In genomic region chr3:17320266-17320665, GRCh38 we compare ENCODE assay signal across 26 cellular contexts.
DNase-seq lines count a peak whose midpoint lies in the region; ATAC-seq and FAIRE-seq lines count a peak whose summit lies in the region.
"Had no signal": no experiment of that assay in that cellular context is flagged by ENCODE, and none has a peak within 500 bp of the region (broad histone marks: within the 10 kb centered on the region; RNA-seq: fewer than 3 reads in every experiment).

No MANE protein-coding gene starts in this region.

- H3K27me3 ChIP-seq in adipocyte (replicated peaks; ENCODE audit: control insufficient read depth, insufficient read depth, low read length) (no peaks in the 10 kb centered on the region), Karpas-422 (ENCODE audit: low read length) (no peaks in the 10 kb centered on the region)
- H3K27me3 ChIP-seq: SJSA1 had no signal

- no peak overlapping the region for H3K4me3 ChIP-seq in adipocyte (ENCODE audit: low read length)
- no peak overlapping the region for H3K4me3 ChIP-seq in Karpas-422 (ENCODE audit: low read length)
- H3K4me3 ChIP-seq: K562, SJSA1 had no signal

- H3K4me2 ChIP-seq in Karpas-422 (ENCODE audit: low read depth, low read length, poor library complexity, severe bottlenecking), result no peak overlapping the region

- H3K9me3 ChIP-seq in adipocyte (ENCODE audit: control insufficient read depth, low read length), result no peaks in the 10 kb centered on the region
- H3K9me3 ChIP-seq in Karpas-422 (ENCODE audit: low read length), result no peaks in the 10 kb centered on the region
- H3K9me3 ChIP-seq: SJSA1 had no signal

- no peak for ATAC-seq in GM21390 (IDR thresholded peaks at IDR 0.05; ENCODE audit: unreplicated experiment)
- ATAC-seq: K562, Right ventricle myocardium inferior had no signal

- H3K27ac ChIP-seq in Karpas-422 (ENCODE audit: low read length), result no peak overlapping the region
- H3K27ac ChIP-seq: C4-2B, SJSA1 had no signal

- DNase-seq in GM19239 (ENCODE audit: insufficient read length, low spot score) (no peak), adipocyte (ENCODE audit: low read depth) (peak; percentile 57), fibroblast of peridontal ligament (ENCODE audit: extremely low read depth) (peak; percentile 56), Karpas-422 (no peak), ACHN (no peak)
- DNase-seq in stimulated activated CD4-positive, alpha-beta T cell treated with anti-CD3 and anti-CD28 coated beads, Interleukin-12 subunit alpha, Interleukin-12 subunit beta, amount 100 ng/mL, for 4 hours, result no peak
- DNase-seq: Calu3; CD8-positive, alpha-beta memory T cell; DMS153; GDM1; H9; HFFc6; NCI-H1092 treated with DMSO at 0.1 percent for 48 hours; NCI-H1436 treated with DMSO at 0.1 percent for 48 hours; NCI-H1930; NCI-H226; NCI-H524; NCI-H82; T-helper 1 cell had no signal

- H3K79me2 ChIP-seq in Karpas-422 (ENCODE audit: low read length), result no peaks in the 10 kb centered on the region

- peak; percentile 79 for FAIRE-seq in GM19239 (lab: Jason Lieb, UNC)
- FAIRE-seq: GM18507, K562, RCC 7860 had no signal

- H2AFZ ChIP-seq in Karpas-422 (ENCODE audit: low read length), result no peak overlapping the region

- H3K36me3 ChIP-seq in adipocyte (ENCODE audit: control insufficient read depth, insufficient read depth, low read length, severe bottlenecking), result no peaks in the 10 kb centered on the region
- H3K36me3 ChIP-seq in Karpas-422 (ENCODE audit: insufficient read depth, low read length), result no peaks in the 10 kb centered on the region
- H3K36me3 ChIP-seq: SJSA1 had no signal

- no peak overlapping the region for H3K9ac ChIP-seq in adipocyte (ENCODE audit: low read length)
- no peak overlapping the region for H3K9ac ChIP-seq in Karpas-422 (ENCODE audit: low read length)

- in situ Hi-C loops in ACHN (cut with HindIII; ENCODE audit: low pct_ligation_motif_present, low pct_unique_long_range_greater_than_20kb, low sequenced_read_pairs), result no loop called here

- no peaks in the 10 kb centered on the region for H3K9me2 ChIP-seq in Karpas-422 (replicated peaks; ENCODE audit: insufficient read depth, low read length)

- no peaks in the 10 kb centered on the region for H4K20me1 ChIP-seq in Karpas-422 (ENCODE audit: insufficient read depth, low read depth, low read length)

- H3K4me1 ChIP-seq in adipocyte (ENCODE audit: control insufficient read depth, insufficient read depth, low read length) (peaks cover 15% of the 10 kb centered on the region), Karpas-422 (ENCODE audit: low read length) (no peaks in the 10 kb centered on the region)
- H3K4me1 ChIP-seq: SJSA1 had no signal

Comparison
In these comparisons a context has a peak if more than half of its experiments do, and no peak if none do; other contexts are left out.
1. DNase-seq: peak in adipocyte (single experiment) and fibroblast of peridontal ligament (single experiment); none in GM19239 (single experiment), Karpas-422 (single experiment), ACHN (single experiment) and stimulated activated CD4-positive, alpha-beta T cell treated with anti-CD3 and anti-CD28 coated beads, Interleukin-12 subunit alpha, Interleukin-12 subunit beta, amount 100 ng/mL, for 4 hours (single experiment).